In genomic region chr5:77775773-77776605, GRCh38 we compare ENCODE assay signal across 8 cellular contexts. TPM values are rescaled to one million over a fixed set of nuclear protein-coding genes. Genes with fewer than 3 reads are reported as not detected.
DNase-seq lines count a peak whose midpoint lies in the region; TF ChIP-seq lines count a peak whose summit lies in the region.

A gene with protein sequence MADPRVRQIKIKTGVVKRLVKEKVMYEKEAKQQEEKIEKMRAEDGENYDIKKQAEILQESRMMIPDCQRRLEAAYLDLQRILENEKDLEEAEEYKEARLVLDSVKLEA (minus strand): TSS chr5:77776339. CDS start chr5:77776257, 82 bp downstream.

- H3K27me3 ChIP-seq in Caco-2 (replicated peaks; ENCODE audit: control insufficient read depth, insufficient read depth, low read length), result no peaks in the 10 kb centered on the region

- peaks cover 35% of the 10 kb centered on the region for H3K4me1 Mint-ChIP-seq in Caco-2 (ENCODE audit: low read depth, unreplicated experiment)

- H3K36me3 ChIP-seq in Caco-2 (ENCODE audit: control insufficient read depth, insufficient read depth, low read length), result no peaks in the 10 kb centered on the region

- no peaks in the 10 kb centered on the region for H3K27me3 Mint-ChIP-seq in Caco-2 (ENCODE audit: insufficient read depth, unreplicated experiment)

- TF ChIP-seq CTCF in Caco-2 (IDR thresholded peaks at IDR 0.05; ENCODE audit: insufficient read depth in 1 of 2, low read depth in 1 of 2, low read length in 1 of 2, severe bottlenecking in 1 of 2, unreplicated experiment in 1 of 2) (no peak), GM20000 (IDR thresholded peaks at IDR 0.05; ENCODE audit: extremely low read depth, missing control alignments) (no peak)

- H3K9me3 ChIP-seq in Caco-2, result no peaks in the 10 kb centered on the region

- peaks cover 26% of the 10 kb centered on the region for H3K4me1 ChIP-seq in Caco-2

- POLR2A ChIA-PET in Caco-2 (lab: Charles Lee), result no interaction called here

- peak within 1 kb of the TSS; percentile 92 for H3K27ac Mint-ChIP-seq in Caco-2 (ENCODE audit: unreplicated experiment)

- peaks cover 54% of the 10 kb centered on the region for H3K36me3 Mint-ChIP-seq in Caco-2 (ENCODE audit: insufficient read depth, unreplicated experiment)

- DNase-seq in Caco-2 (peak; percentile 90 to 94), GM20000 (ENCODE audit: low spot score) (peak; percentile 92), HS-5 (ENCODE audit: low read depth) (peak; percentile 70), NK-92 (lab: John Stamatoyannopoulos, UW; ENCODE audit: unreplicated experiment) (peak; percentile 44), medulla oblongata (ENCODE audit: extremely low spot score) (peak; percentile 93)
- peak; percentile 95 for DNase-seq in activated CD8-positive, alpha-beta memory T cell treated with anti-CD3 and anti-CD28 coated beads for 24 hours
- peak; percentile 88 for DNase-seq in effector CD8-positive, alpha-beta T cell (lab: John Stamatoyannopoulos, UW)
- DNase-seq in stimulated activated CD8-positive, alpha-beta memory T cell treated with anti-CD3 and anti-CD28 coated beads, Interleukin-12 subunit alpha, Interleukin-12 subunit beta, amount 100 ng/mL, for 1 hour (ENCODE audit: low read depth), result peak; percentile 80

- intact Hi-C loops in Caco-2 (cut with micrococcal nuclease; ENCODE audit: unreplicated experiment), result no loop called here

- H3K9me3 Mint-ChIP-seq in Caco-2 (ENCODE audit: unreplicated experiment), result no peaks in the 10 kb centered on the region

- H3K4me3 ChIP-seq in Caco-2 (ENCODE audit: low read depth, low read length), result peak within 1 kb of the TSS; percentile 92

- peak within 1 kb of the TSS; percentile 93 for H3K4me3 Mint-ChIP-seq in Caco-2 (ENCODE audit: unreplicated experiment)

- CTCF ChIA-PET in Caco-2 (lab: Charles Lee), result no interaction called here

- no TSS peak for BruUV-seq in Caco-2 (replicated peaks; lab: Mats Ljungman, UMichigan)

RNA-seq across cellular contexts. Expression of the gene that starts here (rescaled TPM):
- total RNA-seq in Caco-2 (2022), result 320 and 330 TPM in 2 replicates

Comparison
In these comparisons a context has a peak if more than half of its experiments do, and no peak if none do; other contexts are left out.
1. Peak in every context shown above with its lines: DNase-seq and H3K4me3 ChIP-seq.
2. DNase-seq: peak in every context shown above with its lines; median percentile 95 in activated CD8-positive, alpha-beta memory T cell treated with anti-CD3 and anti-CD28 coated beads for 24 hours; 93 in medulla oblongata; 92 in Caco-2; 92 in GM20000; 88 in effector CD8-positive, alpha-beta T cell; 80 in stimulated activated CD8-positive, alpha-beta memory T cell treated with anti-CD3 and anti-CD28 coated beads, Interleukin-12 subunit alpha, Interleukin-12 subunit beta, amount 100 ng/mL, for 1 hour; 70 in HS-5; 44 in NK-92.